8 cellular contexts compared by ENCODE assay signal in genomic region chr3:115092220-115092791, GRCh38. TPM values are rescaled to one million over a fixed set of nuclear protein-coding genes. Genes with fewer than 3 reads are reported as not detected.
DNase-seq lines count a peak whose midpoint lies in the region; ATAC-seq and TF ChIP-seq lines count a peak whose summit lies in the region.

No MANE protein-coding gene starts in this region.

- H3K27ac Mint-ChIP-seq in activated CD8-positive, alpha-beta T cell treated with anti-CD3 and anti-CD28 coated beads, Interleukin-2, amount 10 ng/mL, durations not matched to agents 7 days and 5 days = no peak overlapping the region

- no peaks in the 10 kb centered on the region for H3K4me1 Mint-ChIP-seq in activated CD8-positive, alpha-beta T cell treated with anti-CD3 and anti-CD28 coated beads, Interleukin-2, amount 10 ng/mL, durations not matched to agents 7 days and 5 days (ENCODE audit: low read depth)

- no peaks in the 10 kb centered on the region for H3K9me3 ChIP-seq in endocrine pancreas (ENCODE audit: control insufficient read depth, low read length)

- CTCF ChIA-PET in activated CD8-positive, alpha-beta T cell treated with anti-CD3 and anti-CD28 coated beads, Interleukin-2, amount 10 ng/mL, durations not matched to agents 7 days and 5 days (lab: Charles Lee) = interaction anchor here (0.6 to 5.2 kb wide), 17 partner anchors 8 to 723 kb away, joined by 3 to 79 read pairs (median 5); partner anchors contain the start of gene ZBTB20

- no peaks in the 10 kb centered on the region for H3K27me3 Mint-ChIP-seq in activated CD8-positive, alpha-beta T cell treated with anti-CD3 and anti-CD28 coated beads, Interleukin-2, amount 10 ng/mL, durations not matched to agents 7 days and 5 days (ENCODE audit: low read depth)

- TF ChIP-seq POLR2A in GM18505 (IDR thresholded peaks at IDR 0.05; ENCODE audit: borderline replicate concordance, extremely low read depth, insufficient read depth, insufficient read length) = no peak

- no peaks in the 10 kb centered on the region for H3K36me3 Mint-ChIP-seq in activated CD8-positive, alpha-beta T cell treated with anti-CD3 and anti-CD28 coated beads, Interleukin-2, amount 10 ng/mL, durations not matched to agents 7 days and 5 days (ENCODE audit: low read depth)

- DNase-seq in AG08395 (ENCODE audit: low spot score) (peak; percentile 80), NCI-H446 treated with DMSO at 0.1 percent for 48 hours (lab: John Stamatoyannopoulos, UW) (peak; percentile 77), middle frontal gyrus (ENCODE audit: extremely low spot score, low spot score) (peak; percentile 83)
- peak; percentile 70 for DNase-seq in activated CD8-positive, alpha-beta T cell treated with anti-CD3 and anti-CD28 coated beads, Interleukin-2, amount 10 ng/mL, durations not matched to agents 7 days and 5 days
- peak; percentile 10 to 57 (median 36) for DNase-seq in stimulated activated naive CD4-positive, alpha-beta T cell (lab: John Stamatoyannopoulos, UW)

- POLR2A ChIA-PET in activated CD8-positive, alpha-beta T cell treated with anti-CD3 and anti-CD28 coated beads, Interleukin-2, amount 10 ng/mL, durations not matched to agents 7 days and 5 days (lab: Charles Lee) = no interaction called here

- ATAC-seq in GM18505 (IDR thresholded peaks at IDR 0.05; ENCODE audit: unreplicated experiment) (peak; percentile 73), HG03135 (IDR thresholded peaks at IDR 0.05; ENCODE audit: unreplicated experiment) (peak; percentile 69)
- ATAC-seq in activated CD8-positive, alpha-beta T cell treated with anti-CD3 and anti-CD28 coated beads, Interleukin-2, amount 10 ng/mL, durations not matched to agents 7 days and 5 days = peak; percentile 51

- peak overlapping the region; percentile 40 for H3K4me3 ChIP-seq in endocrine pancreas (ENCODE audit: control insufficient read depth, insufficient read depth, low read length)

- no peak overlapping the region for H3K4me3 Mint-ChIP-seq in activated CD8-positive, alpha-beta T cell treated with anti-CD3 and anti-CD28 coated beads, Interleukin-2, amount 10 ng/mL, durations not matched to agents 7 days and 5 days

- H3K9me3 Mint-ChIP-seq in activated CD8-positive, alpha-beta T cell treated with anti-CD3 and anti-CD28 coated beads, Interleukin-2, amount 10 ng/mL, durations not matched to agents 7 days and 5 days (ENCODE audit: insufficient read depth) = no peaks in the 10 kb centered on the region

- H3K27me3 ChIP-seq in endocrine pancreas (ENCODE audit: control insufficient read depth, insufficient read depth, low read length) = no peaks in the 10 kb centered on the region

- no peaks in the 10 kb centered on the region for H3K36me3 ChIP-seq in endocrine pancreas (ENCODE audit: control insufficient read depth, insufficient read depth, low read length)

- peaks cover 29% of the 10 kb centered on the region for H3K4me1 ChIP-seq in endocrine pancreas (ENCODE audit: control insufficient read depth, insufficient read depth, low read length)

- no peak overlapping the region for H3K9ac ChIP-seq in endocrine pancreas (ENCODE audit: control insufficient read depth, insufficient read depth, low read length)

RNA-seq across cellular contexts. Expression of gene ZBTB20, which starts 54.8 kb away (rescaled TPM):
- total RNA-seq in activated CD8-positive, alpha-beta T cell treated with anti-CD3 and anti-CD28 coated beads, Interleukin-2, amount 10 ng/mL, durations not matched to agents 7 days and 5 days = 1 to 10 TPM; 8.1 TPM

Comparison
In these comparisons a context has a peak if more than half of its experiments do, and no peak if none do; other contexts are left out.
1. Peak in every context shown above with its lines: DNase-seq, ATAC-seq and H3K4me3 ChIP-seq.